In genomic region chr7:12951397-12951801, GRCh38 we compare ENCODE assay signal across 1 cellular context.
TF ChIP-seq lines count a peak whose summit lies in the region.

No MANE protein-coding gene starts in this region.

TF ChIP-seq in IMR-90, 13 proteins besides CTCF, POLR2A, EP300 and RAD21 (continued from another document):
- TF ChIP-seq ELK1 (IDR thresholded peaks at IDR 0.05; ENCODE audit: borderline replicate concordance, low read depth, low read length) (no peak), RCOR1 (IDR thresholded peaks at IDR 0.05; ENCODE audit: insufficient replicate concordance, low read length) (no peak), NFE2L2 (IDR thresholded peaks at IDR 0.05; ENCODE audit: low read depth, low read length) (no peak), MXI1 (IDR thresholded peaks at IDR 0.05; ENCODE audit: borderline replicate concordance, low read depth, low read length) (no peak), USF2 (IDR thresholded peaks at IDR 0.05; ENCODE audit: low read depth, low read length) (no peak), SMC3 (IDR thresholded peaks at IDR 0.05; ENCODE audit: low read depth, low read length) (no peak), RFX5 (IDR thresholded peaks at IDR 0.05; ENCODE audit: low read depth, low read length) (no peak), CHD1 (IDR thresholded peaks at IDR 0.05; ENCODE audit: low read depth, low read length) (no peak), FOS (IDR thresholded peaks at IDR 0.05; ENCODE audit: low read depth, low read length) (peak; percentile 90), BHLHE40 (IDR thresholded peaks at IDR 0.05; ENCODE audit: low read depth, low read length) (0 out of 2 replicates have a peak, but pooled peaks have one; percentile 29), MAFK (IDR thresholded peaks at IDR 0.05; ENCODE audit: low read depth, low read length) (no peak)
